19 cellular contexts compared by ENCODE assay signal in genomic region chr6:73393278-73393677, GRCh38. TPM values are rescaled to one million over a fixed set of nuclear protein-coding genes. Genes with fewer than 3 reads are reported as not detected.
DNase-seq lines count a peak whose midpoint lies in the region; ATAC-seq, FAIRE-seq and TF ChIP-seq lines count a peak whose summit lies in the region.
"Had no signal": no experiment of that assay in that cellular context is flagged by ENCODE, and none has a peak within 500 bp of the region (broad histone marks: within the 10 kb centered on the region; RNA-seq: fewer than 3 reads in every experiment).

No MANE protein-coding gene starts in this region.

- H3K9me3 Mint-ChIP-seq in Calu3 (ENCODE audit: low read depth, unreplicated experiment) = no peaks in the 10 kb centered on the region
- no peaks in the 10 kb centered on the region for H3K9me3 Mint-ChIP-seq in HFFc6
- no peaks in the 10 kb centered on the region for H3K9me3 Mint-ChIP-seq in astrocyte (ENCODE audit: unreplicated experiment)
- H3K9me3 Mint-ChIP-seq in nephron progenitor cell = peaks cover 7% of the 10 kb centered on the region

- H3K79me2 ChIP-seq in astrocyte (ENCODE audit: insufficient read depth, low read length) = no peaks in the 10 kb centered on the region

- H3K4me3 ChIP-seq in astrocyte (ENCODE audit: insufficient read depth, low read depth, low read length) = no peak overlapping the region
- no peak overlapping the region for H3K4me3 ChIP-seq in Peyer's patch
- no peak overlapping the region for H3K4me3 ChIP-seq in psoas muscle

- no peaks in the 10 kb centered on the region for H4K20me1 ChIP-seq in astrocyte (ENCODE audit: insufficient read depth, low read length)

- ATAC-seq in psoas muscle = no peak
- ATAC-seq in HG03045 (IDR thresholded peaks at IDR 0.05; ENCODE audit: unreplicated experiment) = no peak

- H3K36me3 ChIP-seq in astrocyte (ENCODE audit: insufficient read depth, low read length) (no peaks in the 10 kb centered on the region), Peyer's patch (no peaks in the 10 kb centered on the region), psoas muscle (ENCODE audit: insufficient read depth in 1 of 2, low read depth in 1 of 2) (no peaks in the 10 kb centered on the region)

- H3K27ac ChIP-seq in astrocyte (ENCODE audit: low read depth, low read length) = no peak overlapping the region
- H3K27ac ChIP-seq in Peyer's patch = no peak overlapping the region
- no peak overlapping the region for H3K27ac ChIP-seq in psoas muscle

- intact Hi-C loops in Calu3 (cut with micrococcal nuclease; ENCODE audit: unreplicated experiment) (no loop called here), psoas muscle (cut with DNase I) (no loop called here)

- no peak for DNase-seq in Calu3
- DNase-seq in HFFc6 = peak; percentile 38
- DNase-seq in astrocyte (ENCODE audit: low read depth) = peak; percentile 17
- no peak for DNase-seq in nephron progenitor cell
- DNase-seq in Peyer's patch = no peak
- DNase-seq in psoas muscle = no peak
- no peak for DNase-seq in islet precursor cell
- DNase-seq: Caco-2, H7, NCI-H1436, NCI-H2029, NCI-H2171, NCI-H446, NCI-H69, RPMI8226 had no signal

- H3K27me3 ChIP-seq in astrocyte (ENCODE audit: insufficient read depth, low read length) (no peaks in the 10 kb centered on the region), Peyer's patch (peaks cover 0 to 7% of the 10 kb centered on the region in 2 donors), psoas muscle (ENCODE audit: insufficient read depth in 3 of 3, low read length in 2 of 3) (no peaks in the 10 kb centered on the region)

- no peaks in the 10 kb centered on the region for H3K9me3 ChIP-seq in astrocyte (ENCODE audit: insufficient read depth, low read depth, low read length)
- H3K9me3 ChIP-seq in Peyer's patch = no peaks in the 10 kb centered on the region
- H3K9me3 ChIP-seq in psoas muscle = no peaks in the 10 kb centered on the region
- H3K9me3 ChIP-seq: Caco-2 had no signal

- H3K27me3 Mint-ChIP-seq in Calu3 (ENCODE audit: unreplicated experiment) (no peaks in the 10 kb centered on the region), HFFc6 (ENCODE audit: insufficient read depth) (no peaks in the 10 kb centered on the region; the same call in 1 of the 2 replicates), astrocyte (ENCODE audit: low read depth, unreplicated experiment) (peaks cover 2% of the 10 kb centered on the region), nephron progenitor cell (ENCODE audit: low read depth, poor library complexity) (peaks cover 10% of the 10 kb centered on the region)

- TF ChIP-seq POLR2A in Peyer's patch (IDR thresholded peaks at IDR 0.05) = no peak

- WGBS in psoas muscle, 3 donors = 85 to 90% (median 90%) methylated on average over 3 of the region's 3 CpGs

- H3K27ac Mint-ChIP-seq in Calu3 (ENCODE audit: unreplicated experiment) (peak overlapping the region; percentile 98), HFFc6 (no peak overlapping the region), astrocyte (ENCODE audit: unreplicated experiment) (no peak overlapping the region), nephron progenitor cell (peak overlapping the region; percentile 44)

- BruUV-seq in Calu3 (replicated peaks; lab: Mats Ljungman, UMichigan) = no TSS peak

- no peak overlapping the region for H3K4me2 ChIP-seq in astrocyte (ENCODE audit: low read length)

- FAIRE-seq in astrocyte (lab: Jason Lieb, UNC) = no peak
- FAIRE-seq: HTR-8/SVneo had no signal

- no peak for TF ChIP-seq CTCF in Calu3 (IDR thresholded peaks at IDR 0.05; ENCODE audit: unreplicated experiment)
- no peak for TF ChIP-seq CTCF in HFFc6 (IDR thresholded peaks at IDR 0.05)
- TF ChIP-seq CTCF in astrocyte (IDR thresholded peaks at IDR 0.05; ENCODE audit: insufficient read depth, low read depth, low read length) = no peak
- TF ChIP-seq CTCF in nephron progenitor cell (IDR thresholded peaks at IDR 0.05) = no peak
- no peak for TF ChIP-seq CTCF in Peyer's patch (IDR thresholded peaks at IDR 0.05)
- TF ChIP-seq CTCF in psoas muscle (IDR thresholded peaks at IDR 0.05) = no peak

- H3K4me1 Mint-ChIP-seq in Calu3 (ENCODE audit: low read depth, unreplicated experiment) (peaks cover 15% of the 10 kb centered on the region), HFFc6 (ENCODE audit: low read depth) (peaks cover 19% of the 10 kb centered on the region), astrocyte (ENCODE audit: low read depth, unreplicated experiment) (no peaks in the 10 kb centered on the region), nephron progenitor cell (no peaks in the 10 kb centered on the region)

- H3K36me3 Mint-ChIP-seq in Calu3 (ENCODE audit: insufficient read depth, unreplicated experiment) (peaks cover 34% of the 10 kb centered on the region), HFFc6 (ENCODE audit: low read depth) (no peaks in the 10 kb centered on the region), astrocyte (ENCODE audit: low read depth, unreplicated experiment) (no peaks in the 10 kb centered on the region), nephron progenitor cell (ENCODE audit: low read depth) (no peaks in the 10 kb centered on the region)
- H3K36me3 Mint-ChIP-seq: CD14-positive monocyte had no signal

- H3K4me3 Mint-ChIP-seq in Calu3 (ENCODE audit: low read depth, unreplicated experiment) (peak overlapping the region; percentile 92), HFFc6 (no peak overlapping the region), astrocyte (ENCODE audit: unreplicated experiment) (no peak overlapping the region), nephron progenitor cell (no peak overlapping the region)
- H3K4me3 Mint-ChIP-seq: CD14-positive monocyte had no signal

- H2AFZ ChIP-seq in astrocyte (ENCODE audit: low read depth, low read length) = no peak overlapping the region

- CTCF ChIA-PET in Calu3 (lab: Charles Lee) = no interaction called here

- H3K9ac ChIP-seq in astrocyte (ENCODE audit: low read length) = no peak overlapping the region

- no peaks in the 10 kb centered on the region for H3K4me1 ChIP-seq in astrocyte (ENCODE audit: insufficient read depth, low read length)
- no peaks in the 10 kb centered on the region for H3K4me1 ChIP-seq in Peyer's patch
- H3K4me1 ChIP-seq in psoas muscle = peaks cover 3% of the 10 kb centered on the region
- H3K4me1 ChIP-seq: Caco-2 had no signal

RNA-seq across cellular contexts. Expression of gene DDX43, which starts 1.4 kb away (rescaled TPM):
- total RNA-seq in Calu3 (2022) (11.4 and 13.4 TPM in 2 replicates), astrocyte (not detected in 2 replicates), Peyer's patch (1 to 10 TPM in 1 of 4 donors, under 1 TPM in 1, not detected in 2; 0.57 to 4.9 TPM), psoas muscle (under 1 TPM in 2 of 4 donors, not detected in 2; 0.11 to 0.27 TPM)
- not detected for total RNA-seq in HFFc6 (2021; fragmentation: NEBNext Ultra II Directional; extraction: Animal tissue kit (Norgen Biotek cat#: 25700))
- under 1 TPM; 0.10 to 0.20 (median 0.12) TPM for polyA plus RNA-seq in psoas muscle
- total RNA-seq: A673, Caco-2 had no signal

RNA-seq across cellular contexts. Expression of gene OOEP, which starts 23.6 kb away (rescaled TPM):
- total RNA-seq in Calu3 (2022) = 7.0 and 7.1 TPM in 2 replicates
- not detected for total RNA-seq in HFFc6 (2021; fragmentation: NEBNext Ultra II Directional; extraction: Animal tissue kit (Norgen Biotek cat#: 25700))
- total RNA-seq in astrocyte = not detected in 2 replicates
- total RNA-seq in Peyer's patch = not detected
- total RNA-seq in psoas muscle = not detected
- under 1 TPM in 1 of 3 donors, not detected in 2; 0.15 TPM for polyA plus RNA-seq in psoas muscle
- total RNA-seq: A673, Caco-2, H7 had no signal
- polyA plus RNA-seq: CD14-positive monocyte had no signal

RNA-seq across cellular contexts. Expression of gene KHDC3L, which starts 30.8 kb away (rescaled TPM):
- total RNA-seq in Calu3 (2022) (not detected in 2 replicates), astrocyte (not detected in 2 replicates), Peyer's patch (not detected), psoas muscle (not detected)
- total RNA-seq in HFFc6 (2021; fragmentation: NEBNext Ultra II Directional; extraction: Animal tissue kit (Norgen Biotek cat#: 25700)) = not detected
- not detected for polyA plus RNA-seq in psoas muscle
- total RNA-seq: A673, Caco-2 had no signal
- polyA plus RNA-seq: CD14-positive monocyte had no signal

RNA-seq across cellular contexts. Expression of gene DPPA5, which starts 39.2 kb away (rescaled TPM):
- total RNA-seq in Calu3 (2022) = not detected in 2 replicates
- not detected for total RNA-seq in HFFc6 (2021; fragmentation: NEBNext Ultra II Directional; extraction: Animal tissue kit (Norgen Biotek cat#: 25700))
- not detected in 2 replicates for total RNA-seq in astrocyte
- total RNA-seq in Peyer's patch = not detected
- total RNA-seq in psoas muscle = not detected
- not detected for polyA plus RNA-seq in psoas muscle
- total RNA-seq: A673, Caco-2 had no signal
- polyA plus RNA-seq: CD14-positive monocyte had no signal

RNA-seq across cellular contexts. Expression of gene CGAS, which starts 58.8 kb away (rescaled TPM):
- total RNA-seq in Calu3 (2022) = 31.2 and 35.0 TPM in 2 replicates
- total RNA-seq in HFFc6 (2021; fragmentation: NEBNext Ultra II Directional; extraction: Animal tissue kit (Norgen Biotek cat#: 25700)) = 1 to 10 TPM; 3.6 to 5.3 (median 5.0) TPM
- 0.16 and 0.34 TPM in 2 replicates for total RNA-seq in astrocyte
- total RNA-seq in Peyer's patch = 1 to 10 TPM; 3.4 to 8.3 (median 4.3) TPM
- 1 to 10 TPM in 2 of 4 donors, under 1 TPM in 2; 0.44 to 1.1 (median 0.81) TPM for total RNA-seq in psoas muscle
- polyA plus RNA-seq in psoas muscle = under 1 TPM; 0.27 to 0.36 (median 0.30) TPM

Comparison
In these comparisons a context has a peak if more than half of its experiments do, and no peak if none do; other contexts are left out.
1. DNase-seq: peak in HFFc6 (single experiment) and astrocyte (single experiment); none in Calu3 (single experiment), nephron progenitor cell (single experiment), Peyer's patch (0 of 3), psoas muscle (0 of 2) and islet precursor cell (single experiment).
2. H3K27ac Mint-ChIP-seq: peak in Calu3 (single experiment) and nephron progenitor cell (single experiment); none in HFFc6 (single experiment) and astrocyte (single experiment).